In the genomic region with DNA sequence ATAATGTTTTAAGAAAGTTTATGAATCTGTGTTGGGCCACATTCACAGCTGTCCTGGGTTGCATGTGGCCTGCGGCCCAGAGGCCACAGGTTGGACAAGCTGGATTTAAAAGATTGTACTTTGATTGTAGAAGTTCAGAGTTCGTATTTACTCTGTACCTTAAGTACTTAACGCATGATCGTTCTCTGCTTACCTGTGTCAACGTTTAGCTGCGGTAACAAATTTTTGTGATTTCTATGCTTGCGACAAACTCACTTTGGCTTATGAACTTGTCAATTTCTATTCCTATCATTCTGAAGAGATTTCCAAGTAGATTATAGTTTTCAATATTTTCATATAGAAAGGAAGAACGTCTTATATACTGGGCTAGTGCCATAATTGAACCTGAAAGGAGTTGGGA, we compare ENCODE assay signal across 38 cellular contexts.
"Had no signal": no experiment of that assay in that cellular context is flagged by ENCODE, and none has a peak within 500 bp of the region (broad histone marks: within the 10 kb centered on the region; RNA-seq: fewer than 3 reads in every experiment).

No MANE protein-coding gene starts in this region.

- H3K4me3 Mint-ChIP-seq: activated CD4-positive, alpha-beta memory T cell treated with anti-CD3 and anti-CD28 coated beads, Interleukin-2, amount 10 ng/mL, durations not matched to agents 7 days and 5 days; activated CD4-positive, alpha-beta T cell treated with anti-CD3 and anti-CD28 coated beads for 36 hours; activated CD4-positive, alpha-beta T cell treated with anti-CD3 and anti-CD28 coated beads, Interleukin-2, amount 10 ng/mL, durations not matched to agents 7 days and 5 days; activated CD8-positive, alpha-beta memory T cell treated with anti-CD3 and anti-CD28 coated beads, Interleukin-2, amount 10 ng/mL, durations not matched to agents 7 days and 5 days; activated CD8-positive, alpha-beta T cell treated with anti-CD3 and anti-CD28 coated beads, Interleukin-2, amount 10 ng/mL, durations not matched to agents 7 days and 5 days; activated naive CD4-positive, alpha-beta T cell treated with anti-CD3 and anti-CD28 coated beads, Interleukin-2, amount 10 ng/mL, durations not matched to agents 7 days and 5 days; activated naive CD4-positive, alpha-beta T cell treated with anti-CD3 and anti-CD28 coated beads, Interleukin-2, amount 50 U/mL, for 24 hours; activated naive CD8-positive, alpha-beta T cell; activated naive CD8-positive, alpha-beta T cell treated with anti-CD3 and anti-CD28 coated beads, Interleukin-2, amount 10 ng/mL, durations not matched to agents 7 days and 5 days; activated naive CD8-positive, alpha-beta T cell treated with anti-CD3 and anti-CD28 coated beads, Interleukin-2, amount 50 U/mL, for 24 hours; activated T-cell treated with anti-CD3 and anti-CD28 coated beads, Interleukin-2, amount 50 U/mL, for 24 hours; brain; central memory CD8-positive, alpha-beta T cell; T-helper 1 cell treated with Interleukin-12 subunit alpha and Interleukin-12 subunit beta and Interleukin-4 antibody, amounts not matched to agents 30 μg/mL and 1 μg/mL, for 36 hours; T-helper 2 cell treated with Interferon-gamma antibody and Interleukin-4, amounts not matched to agents 5 μg/mL and 100 μg/mL, for 36 hours had no signal

- H3K9me3 ChIP-seq: ascending aorta had no signal

- H3K4me1 Mint-ChIP-seq: activated CD4-positive, alpha-beta memory T cell treated with anti-CD3 and anti-CD28 coated beads, Interleukin-2, amount 10 ng/mL, durations not matched to agents 7 days and 5 days; activated CD4-positive, alpha-beta T cell treated with anti-CD3 and anti-CD28 coated beads for 36 hours; activated CD4-positive, alpha-beta T cell treated with anti-CD3 and anti-CD28 coated beads, Interleukin-2, amount 10 ng/mL, durations not matched to agents 7 days and 5 days; activated CD8-positive, alpha-beta memory T cell treated with anti-CD3 and anti-CD28 coated beads, Interleukin-2, amount 10 ng/mL, durations not matched to agents 7 days and 5 days; activated naive CD4-positive, alpha-beta T cell treated with anti-CD3 and anti-CD28 coated beads, Interleukin-2, amount 10 ng/mL, durations not matched to agents 7 days and 5 days; activated naive CD4-positive, alpha-beta T cell treated with anti-CD3 and anti-CD28 coated beads, Interleukin-2, amount 50 U/mL, for 24 hours; activated naive CD8-positive, alpha-beta T cell treated with anti-CD3 and anti-CD28 coated beads, Interleukin-2, amount 10 ng/mL, durations not matched to agents 7 days and 5 days; activated naive CD8-positive, alpha-beta T cell treated with anti-CD3 and anti-CD28 coated beads, Interleukin-2, amount 50 U/mL, for 24 hours; central memory CD8-positive, alpha-beta T cell had no signal

- H3K9me3 Mint-ChIP-seq: activated CD4-positive, alpha-beta memory T cell treated with anti-CD3 and anti-CD28 coated beads, Interleukin-2, amount 10 ng/mL, durations not matched to agents 7 days and 5 days; activated CD4-positive, alpha-beta T cell treated with anti-CD3 and anti-CD28 coated beads, Interleukin-2, amount 10 ng/mL, durations not matched to agents 7 days and 5 days; activated naive CD4-positive, alpha-beta T cell treated with anti-CD3 and anti-CD28 coated beads, Interleukin-2, amount 10 ng/mL, durations not matched to agents 7 days and 5 days; activated naive CD4-positive, alpha-beta T cell treated with anti-CD3 and anti-CD28 coated beads, Interleukin-2, amount 50 U/mL, for 24 hours; activated naive CD8-positive, alpha-beta T cell treated with anti-CD3 and anti-CD28 coated beads, Interleukin-2, amount 10 ng/mL, durations not matched to agents 7 days and 5 days; activated naive CD8-positive, alpha-beta T cell treated with anti-CD3 and anti-CD28 coated beads, Interleukin-2, amount 50 U/mL, for 24 hours; activated T-cell treated with anti-CD3 and anti-CD28 coated beads, Interleukin-2, amount 50 U/mL, for 24 hours; activated T-helper 2 cell treated with anti-CD3 and anti-CD28 coated beads, Interferon-gamma antibody, Interleukin-2, Interleukin-4, amounts not matched to agents 10 μg/mL and 5 μg/mL and 100 μg/mL, durations not matched to agents 14 hours and 24 hours and 36 hours; central memory CD8-positive, alpha-beta T cell; T-helper 1 cell treated with Interleukin-12 subunit alpha and Interleukin-12 subunit beta and Interleukin-4 antibody, amounts not matched to agents 30 μg/mL and 1 μg/mL, for 36 hours; T-helper 2 cell treated with Interferon-gamma antibody and Interleukin-4, amounts not matched to agents 5 μg/mL and 100 μg/mL, for 36 hours had no signal

- H3K27ac ChIP-seq: ascending aorta, cardiac muscle cell, VCaP had no signal

- H3K27me3 ChIP-seq: ascending aorta, cardiac muscle cell had no signal

- DNase-seq: activated CD4-positive, alpha-beta memory T cell treated with anti-CD3 and anti-CD28 coated beads, Interleukin-2, amount 10 ng/mL, durations not matched to agents 7 days and 5 days; activated CD4-positive, alpha-beta T cell treated with anti-CD3 and anti-CD28 coated beads for 1 hour; activated CD4-positive, alpha-beta T cell treated with anti-CD3 and anti-CD28 coated beads for 36 hours; activated CD4-positive, alpha-beta T cell treated with anti-CD3 and anti-CD28 coated beads for 48 hours; activated CD4-positive, alpha-beta T cell treated with anti-CD3 and anti-CD28 coated beads, Interleukin-2, amount 10 ng/mL, durations not matched to agents 7 days and 5 days; activated CD4-positive, alpha-beta T cell treated with anti-CD3 and anti-CD28 coated beads, Interleukin-2, amount 50 U/mL, for 48 hours; activated CD4-positive, CD25-positive, alpha-beta regulatory T cell; activated CD8-positive, alpha-beta memory T cell treated with anti-CD3 and anti-CD28 coated beads for 24 hours; activated CD8-positive, alpha-beta memory T cell treated with anti-CD3 and anti-CD28 coated beads, Interleukin-2, amount 10 ng/mL, durations not matched to agents 7 days and 5 days; activated CD8-positive, alpha-beta memory T cell treated with anti-CD3 and anti-CD28 coated beads, Interleukin-2, amount 50 U/mL, for 48 hours; activated CD8-positive, alpha-beta T cell treated with anti-CD3 and anti-CD28 coated beads, Interleukin-2, amount 10 ng/mL, durations not matched to agents 7 days and 5 days; activated effector memory CD4-positive, alpha-beta T cell treated with Interleukin-2 at 50 U/mL for 16 hours; activated gamma-delta T cell; activated naive CD4-positive, alpha-beta T cell treated with anti-CD3 and anti-CD28 coated beads, Interleukin-2, amount 10 ng/mL, durations not matched to agents 7 days and 5 days; activated naive CD4-positive, alpha-beta T cell treated with Interleukin-2 at 50 U/mL for 16 hours; activated naive CD8-positive, alpha-beta T cell treated with anti-CD3 and anti-CD28 coated beads, Interleukin-2, amount 10 ng/mL, durations not matched to agents 7 days and 5 days; activated naive CD8-positive, alpha-beta T cell treated with anti-CD3 and anti-CD28 coated beads, Interleukin-2, amount 50 U/mL, for 24 hours; activated T-cell treated with anti-CD3 and anti-CD28 coated beads, Interleukin-2, amount 50 U/mL, for 24 hours; activated T-cell treated with anti-CD3 and anti-CD28 coated beads, Interleukin-2, amount 50 U/mL, for 48 hours; amygdala; anterior cingulate cortex; caudate nucleus; cerebellar nuclear complex; T-helper 2 cell; T-helper 9 cell had no signal

- H3K27me3 Mint-ChIP-seq: activated CD4-positive, alpha-beta memory T cell treated with anti-CD3 and anti-CD28 coated beads, Interleukin-2, amount 10 ng/mL, durations not matched to agents 7 days and 5 days; activated CD4-positive, alpha-beta T cell treated with anti-CD3 and anti-CD28 coated beads, Interleukin-2, amount 10 ng/mL, durations not matched to agents 7 days and 5 days; activated CD8-positive, alpha-beta memory T cell treated with anti-CD3 and anti-CD28 coated beads, Interleukin-2, amount 10 ng/mL, durations not matched to agents 7 days and 5 days; activated naive CD4-positive, alpha-beta T cell treated with anti-CD3 and anti-CD28 coated beads, Interleukin-2, amount 10 ng/mL, durations not matched to agents 7 days and 5 days; activated naive CD8-positive, alpha-beta T cell treated with anti-CD3 and anti-CD28 coated beads, Interleukin-2, amount 10 ng/mL, durations not matched to agents 7 days and 5 days; brain had no signal

- H3K36me3 Mint-ChIP-seq: activated CD8-positive, alpha-beta memory T cell treated with anti-CD3 and anti-CD28 coated beads, Interleukin-2, amount 10 ng/mL, durations not matched to agents 7 days and 5 days; activated naive CD4-positive, alpha-beta T cell treated with anti-CD3 and anti-CD28 coated beads, Interleukin-2, amount 10 ng/mL, durations not matched to agents 7 days and 5 days; activated naive CD4-positive, alpha-beta T cell treated with anti-CD3 and anti-CD28 coated beads, Interleukin-2, amount 50 U/mL, for 24 hours; activated naive CD8-positive, alpha-beta T cell; activated naive CD8-positive, alpha-beta T cell treated with anti-CD3 and anti-CD28 coated beads, Interleukin-2, amount 10 ng/mL, durations not matched to agents 7 days and 5 days had no signal

- FAIRE-seq: bronchial epithelial cell, TTC549 had no signal

- H3K27ac Mint-ChIP-seq: activated CD4-positive, alpha-beta memory T cell treated with anti-CD3 and anti-CD28 coated beads, Interleukin-2, amount 10 ng/mL, durations not matched to agents 7 days and 5 days; activated CD4-positive, alpha-beta T cell treated with anti-CD3 and anti-CD28 coated beads for 36 hours; activated CD4-positive, alpha-beta T cell treated with anti-CD3 and anti-CD28 coated beads, Interleukin-2, amount 10 ng/mL, durations not matched to agents 7 days and 5 days; activated CD8-positive, alpha-beta memory T cell treated with anti-CD3 and anti-CD28 coated beads, Interleukin-2, amount 10 ng/mL, durations not matched to agents 7 days and 5 days; activated CD8-positive, alpha-beta T cell treated with anti-CD3 and anti-CD28 coated beads, Interleukin-2, amount 10 ng/mL, durations not matched to agents 7 days and 5 days; activated naive CD4-positive, alpha-beta T cell treated with anti-CD3 and anti-CD28 coated beads, Interleukin-2, amount 10 ng/mL, durations not matched to agents 7 days and 5 days; activated naive CD4-positive, alpha-beta T cell treated with anti-CD3 and anti-CD28 coated beads, Interleukin-2, amount 50 U/mL, for 24 hours; activated naive CD8-positive, alpha-beta T cell; activated naive CD8-positive, alpha-beta T cell treated with anti-CD3 and anti-CD28 coated beads, Interleukin-2, amount 10 ng/mL, durations not matched to agents 7 days and 5 days; activated naive CD8-positive, alpha-beta T cell treated with anti-CD3 and anti-CD28 coated beads, Interleukin-2, amount 50 U/mL, for 24 hours; activated T-cell treated with anti-CD3 and anti-CD28 coated beads, Interleukin-2, amount 50 U/mL, for 24 hours; activated T-helper 2 cell treated with anti-CD3 and anti-CD28 coated beads, Interferon-gamma antibody, Interleukin-2, Interleukin-4, amounts not matched to agents 10 μg/mL and 5 μg/mL and 100 μg/mL, durations not matched to agents 14 hours and 24 hours and 36 hours; brain; T-helper 1 cell treated with Interleukin-12 subunit alpha and Interleukin-12 subunit beta and Interleukin-4 antibody, amounts not matched to agents 30 μg/mL and 1 μg/mL, for 36 hours; T-helper 2 cell treated with Interferon-gamma antibody and Interleukin-4, amounts not matched to agents 5 μg/mL and 100 μg/mL, for 36 hours had no signal

- ATAC-seq: activated CD4-positive, alpha-beta T cell treated with anti-CD3 and anti-CD28 coated beads for 36 hours; activated CD4-positive, CD25-positive, alpha-beta regulatory T cell treated with anti-CD3 and anti-CD28 coated beads, Interleukin-2, amount 50 U/mL, for 24 hours; activated CD8-positive, alpha-beta memory T cell treated with anti-CD3 and anti-CD28 coated beads, Interleukin-2, amount 10 ng/mL, durations not matched to agents 7 days and 5 days; activated CD8-positive, alpha-beta T cell treated with anti-CD3 and anti-CD28 coated beads, Interleukin-2, amount 10 ng/mL, durations not matched to agents 7 days and 5 days; activated naive CD8-positive, alpha-beta T cell treated with anti-CD3 and anti-CD28 coated beads, Interleukin-2, amount 50 U/mL, for 24 hours had no signal
